8 cellular contexts compared by ENCODE assay signal in the genomic region with DNA sequence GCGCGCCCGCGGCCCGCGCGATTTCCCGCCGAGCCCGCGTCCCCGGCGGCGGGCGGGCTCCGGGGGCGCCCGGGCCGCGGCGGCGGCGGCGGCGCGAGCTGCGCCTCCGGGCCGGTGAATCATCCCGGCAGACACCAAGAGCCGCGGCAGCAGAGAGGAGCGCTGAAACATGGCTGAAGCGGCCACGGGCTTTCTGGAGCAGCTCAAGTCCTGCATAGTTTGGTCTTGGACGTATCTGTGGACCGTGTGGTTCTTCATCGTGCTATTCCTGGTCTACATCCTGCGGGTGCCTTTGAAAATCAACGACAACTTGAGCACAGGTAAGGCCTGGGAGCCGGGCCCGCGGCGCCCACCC. TPM values are rescaled to one million over a fixed set of nuclear protein-coding genes. Genes with fewer than 3 reads are reported as not detected.
DNase-seq lines count a peak whose midpoint lies in the region; ATAC-seq, FAIRE-seq and TF ChIP-seq lines count a peak whose summit lies in the region.

A gene with protein sequence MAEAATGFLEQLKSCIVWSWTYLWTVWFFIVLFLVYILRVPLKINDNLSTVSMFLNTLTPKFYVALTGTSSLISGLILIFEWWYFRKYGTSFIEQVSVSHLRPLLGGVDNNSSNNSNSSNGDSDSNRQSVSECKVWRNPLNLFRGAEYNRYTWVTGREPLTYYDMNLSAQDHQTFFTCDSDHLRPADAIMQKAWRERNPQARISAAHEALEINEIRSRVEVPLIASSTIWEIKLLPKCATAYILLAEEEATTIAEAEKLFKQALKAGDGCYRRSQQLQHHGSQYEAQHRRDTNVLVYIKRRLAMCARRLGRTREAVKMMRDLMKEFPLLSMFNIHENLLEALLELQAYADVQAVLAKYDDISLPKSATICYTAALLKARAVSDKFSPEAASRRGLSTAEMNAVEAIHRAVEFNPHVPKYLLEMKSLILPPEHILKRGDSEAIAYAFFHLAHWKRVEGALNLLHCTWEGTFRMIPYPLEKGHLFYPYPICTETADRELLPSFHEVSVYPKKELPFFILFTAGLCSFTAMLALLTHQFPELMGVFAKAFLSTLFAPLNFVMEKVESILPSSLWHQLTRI (plus strand): TSS at position 130 of the 355 bp plus-strand sequence. CDS start 40 bp downstream, at position 170.

- peak; percentile 69 to 78 (median 72) for DNase-seq in CD4-positive, alpha-beta memory T cell
- DNase-seq in HL-60 (ENCODE audit: low read depth in 1 of 2, low spot score in 1 of 2): peak; percentile 23 to 56
- peak; percentile 66 for DNase-seq in RCC 7860 (ENCODE audit: low spot score)
- peak; percentile 59 for DNase-seq in activated T-helper 9 cell treated with anti-CD3 and anti-CD28 coated beads, Interleukin-2, amount 50 U/mL, for 16 hours (ENCODE audit: low read depth)
- peak; percentile 68 for DNase-seq in fibroblast of the aortic adventitia (ENCODE audit: low read depth)

- peaks cover 26% of the 10 kb centered on the region for H3K4me1 ChIP-seq in CD4-positive, alpha-beta memory T cell (ENCODE audit: insufficient read depth, low read length)

- CTCF ChIA-PET in CD4-positive, alpha-beta memory T cell (lab: Charles Lee; ENCODE audit: partially characterized antibody): interaction anchor here (0.8 to 1.7 kb wide), 2 partner anchors 10 to 23 kb away, joined by 3 to 5 read pairs; no protein-coding TSS in a partner anchor

- FAIRE-seq in RCC 7860 (lab: Jason Lieb, UNC): no peak

- H3K9me2 ChIP-seq in neural cell (ENCODE audit: insufficient read depth, low read length): no peaks in the 10 kb centered on the region

- peak within 1 kb of the TSS; percentile 62 for H3K27ac ChIP-seq in CD4-positive, alpha-beta memory T cell (ENCODE audit: low read depth, low read length)
- H3K27ac ChIP-seq in HL-60 (replicated peaks): peak within 1 kb of the TSS; percentile 94
- H3K27ac ChIP-seq in neural cell (ENCODE audit: low read length): no peak within 1 kb of the TSS

- no peaks in the 10 kb centered on the region for H3K79me2 ChIP-seq in neural cell (replicated peaks; ENCODE audit: insufficient read depth, low read length)

- intact Hi-C loops in CD4-positive, alpha-beta memory T cell (cut with micrococcal nuclease): loop anchor here (1.0 to 5.0 kb wide), 2 partner anchors 91 to 741 kb away; a partner anchor contains a TSS

- peak within 1 kb of the TSS; percentile 47 for H2AFZ ChIP-seq in neural cell (ENCODE audit: low read depth, low read length)

- H3K4me3 Mint-ChIP-seq in CD4-positive, alpha-beta memory T cell: peak within 1 kb of the TSS; percentile 94 to 98 (median 96)
- peak within 1 kb of the TSS; percentile 93 for H3K4me3 Mint-ChIP-seq in stimulated activated naive CD8-positive, alpha-beta T cell treated with anti-CD3 and anti-CD28 coated beads, Interleukin-15, Interleukin-2, amounts not matched to agents 100 ng/mL and 50 ng/mL, for 24 hours

- H3K4me2 ChIP-seq in neural cell (ENCODE audit: low read length): peak within 1 kb of the TSS; percentile 71

- peaks cover 10% of the 10 kb centered on the region for H3F3A ChIP-seq in neural cell (ENCODE audit: insufficient read depth, low read length, poor library complexity, severe bottlenecking)

- H3K9me3 Mint-ChIP-seq in CD4-positive, alpha-beta memory T cell: no peaks in the 10 kb centered on the region
- H3K9me3 Mint-ChIP-seq in stimulated activated naive CD8-positive, alpha-beta T cell treated with anti-CD3 and anti-CD28 coated beads, Interleukin-15, Interleukin-2, amounts not matched to agents 100 ng/mL and 50 ng/mL, for 24 hours: no peaks in the 10 kb centered on the region

- H3K36me3 Mint-ChIP-seq in CD4-positive, alpha-beta memory T cell: peaks cover 0 to 4% of the 10 kb centered on the region in 2 donors
- H3K36me3 Mint-ChIP-seq in stimulated activated naive CD8-positive, alpha-beta T cell treated with anti-CD3 and anti-CD28 coated beads, Interleukin-15, Interleukin-2, amounts not matched to agents 100 ng/mL and 50 ng/mL, for 24 hours (ENCODE audit: low read depth): no peaks in the 10 kb centered on the region

- peak; percentile 34 for ATAC-seq in GM19438 (IDR thresholded peaks at IDR 0.05; ENCODE audit: low read depth, unreplicated experiment)

- H3K9me3 ChIP-seq in CD4-positive, alpha-beta memory T cell (ENCODE audit: control insufficient read depth in 1 of 2, low read length in 2 of 2): no peaks in the 10 kb centered on the region
- no peaks in the 10 kb centered on the region for H3K9me3 ChIP-seq in neural cell (ENCODE audit: low read length)

- H4K20me1 ChIP-seq in neural cell (ENCODE audit: insufficient read depth): no peaks in the 10 kb centered on the region

- H3K4me3 ChIP-seq in CD4-positive, alpha-beta memory T cell (ENCODE audit: low read length in 2 of 2): peak within 1 kb of the TSS; percentile 70 to 80
- H3K4me3 ChIP-seq in HL-60 (replicated peaks; ENCODE audit: insufficient read depth, low read length) (peak within 1 kb of the TSS; percentile 73), fibroblast of the aortic adventitia (ENCODE audit: low read depth, low read length) (peak within 1 kb of the TSS; percentile 95), neural cell (ENCODE audit: low read length) (peak within 1 kb of the TSS; percentile 70)

- H3K4me1 Mint-ChIP-seq in CD4-positive, alpha-beta memory T cell: peaks cover 15 to 32% (median 24%) of the 10 kb centered on the region in 4 donors
- peaks cover 30% of the 10 kb centered on the region for H3K4me1 Mint-ChIP-seq in stimulated activated naive CD8-positive, alpha-beta T cell treated with anti-CD3 and anti-CD28 coated beads, Interleukin-15, Interleukin-2, amounts not matched to agents 100 ng/mL and 50 ng/mL, for 24 hours (ENCODE audit: low read depth)

- TF ChIP-seq RAD21 in neural cell (conservative IDR thresholded peaks at IDR 0.05): no peak

- TF ChIP-seq CTCF in HL-60 (IDR thresholded peaks at IDR 0.05; ENCODE audit: insufficient read depth, low read length): no peak
- no peak for TF ChIP-seq CTCF in fibroblast of the aortic adventitia (IDR thresholded peaks at IDR 0.05; ENCODE audit: insufficient read depth, low read length)
- no peak for TF ChIP-seq CTCF in neural cell (IDR thresholded peaks at IDR 0.05; ENCODE audit: poor library complexity, severe bottlenecking)

- POLR2A ChIA-PET in CD4-positive, alpha-beta memory T cell (lab: Charles Lee; ENCODE audit: partially characterized antibody): interaction anchor here (0.9 to 2.3 kb wide), 4 partner anchors 56 to 158 kb away, joined by 3 to 8 read pairs (median 4); no protein-coding TSS in a partner anchor

- H3K27me3 ChIP-seq in CD4-positive, alpha-beta memory T cell (ENCODE audit: insufficient read depth, low read length): no peaks in the 10 kb centered on the region
- no peaks in the 10 kb centered on the region for H3K27me3 ChIP-seq in HL-60 (ENCODE audit: insufficient read depth, poor library complexity, severe bottlenecking)
- no peaks in the 10 kb centered on the region for H3K27me3 ChIP-seq in neural cell (ENCODE audit: insufficient read depth, low read depth, low read length)

- H3K27me3 Mint-ChIP-seq in CD4-positive, alpha-beta memory T cell: no peaks in the 10 kb centered on the region
- H3K27me3 Mint-ChIP-seq in stimulated activated naive CD8-positive, alpha-beta T cell treated with anti-CD3 and anti-CD28 coated beads, Interleukin-15, Interleukin-2, amounts not matched to agents 100 ng/mL and 50 ng/mL, for 24 hours: peaks cover 3% of the 10 kb centered on the region

- peak within 1 kb of the TSS; percentile 62 for H3K9ac ChIP-seq in neural cell (ENCODE audit: low read length)

- no peak for TF ChIP-seq EP300 in neural cell (conservative IDR thresholded peaks at IDR 0.05; ENCODE audit: poor library complexity, severe bottlenecking)

- no peaks in the 10 kb centered on the region for H3K36me3 ChIP-seq in CD4-positive, alpha-beta memory T cell (ENCODE audit: insufficient read depth, low read length)
- no peaks in the 10 kb centered on the region for H3K36me3 ChIP-seq in neural cell (ENCODE audit: insufficient read depth, low read length)

- H3K27ac Mint-ChIP-seq in CD4-positive, alpha-beta memory T cell: peak within 1 kb of the TSS; percentile 86 to 97 (median 94)
- H3K27ac Mint-ChIP-seq in stimulated activated naive CD8-positive, alpha-beta T cell treated with anti-CD3 and anti-CD28 coated beads, Interleukin-15, Interleukin-2, amounts not matched to agents 100 ng/mL and 50 ng/mL, for 24 hours: peak within 1 kb of the TSS; percentile 95

TF ChIP-seq in neural cell, 6 proteins besides CTCF, POLR2A, EP300 and RAD21:
- TF ChIP-seq MXI1 (conservative IDR thresholded peaks at IDR 0.05; ENCODE audit: poor library complexity, severe bottlenecking) (peak; percentile 57), SMC3 (conservative IDR thresholded peaks at IDR 0.05; ENCODE audit: poor library complexity) (no peak), TAF1 (IDR thresholded peaks at IDR 0.05; ENCODE audit: low read depth) (no peak), EZH2 (IDR thresholded peaks at IDR 0.05; ENCODE audit: borderline replicate concordance, insufficient read depth, low read length, poor library complexity, severe bottlenecking) (no peak)

RNA-seq across cellular contexts. Expression of the gene that starts here (rescaled TPM):
- 1 to 10 TPM; 3.8 to 4.0 TPM for total RNA-seq in CD4-positive, alpha-beta memory T cell
- polyA plus RNA-seq in CD4-positive, alpha-beta memory T cell: 1 to 10 TPM; 4.0 to 6.6 TPM
- 16.4 and 22.7 TPM in 2 replicates for total RNA-seq in fibroblast of the aortic adventitia (ENCODE audit: low replicate concordance)
- polyA plus RNA-seq in neural cell: 76.8 and 104 TPM in 2 replicates
- 187 and 312 TPM in 2 replicates for polyA minus RNA-seq in neural cell

Comparison
In these comparisons a context has a peak if more than half of its experiments do, and no peak if none do; other contexts are left out.
1. RNA of the gene that starts here (polyA plus RNA-seq): 76.8 to 104 TPM in neural cell; 4.0 to 6.6 TPM in CD4-positive, alpha-beta memory T cell; every median in the first group is over 10 times any median in the second.
2. Peak in every context shown above with its lines, with median percentiles within 50 percentile points of each other: DNase-seq and H3K4me3 ChIP-seq.